ENCODE assay signal across 17 cellular contexts in the genomic region with DNA sequence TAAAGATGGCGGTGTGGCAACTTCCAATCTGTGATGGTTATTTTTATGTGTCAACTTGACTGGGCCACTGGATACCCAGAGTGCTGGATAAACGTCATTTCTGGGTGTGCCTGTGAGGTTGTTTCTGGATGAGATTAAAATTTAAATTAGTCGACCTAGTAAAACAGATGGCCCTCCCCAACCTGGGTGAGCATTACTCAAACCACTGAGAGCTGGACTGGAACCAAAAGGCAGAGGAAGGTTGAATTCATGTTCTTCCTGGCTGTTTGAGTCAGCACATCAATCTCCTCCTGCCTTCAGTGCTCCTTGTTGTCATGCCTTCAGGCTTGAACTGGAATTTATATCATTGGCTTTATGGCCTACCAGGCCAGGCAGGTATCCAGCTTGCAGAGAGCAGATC.
DNase-seq lines count a peak whose midpoint lies in the region; ATAC-seq, FAIRE-seq and TF ChIP-seq lines count a peak whose summit lies in the region.
"Had no signal": no experiment of that assay in that cellular context is flagged by ENCODE, and none has a peak within 500 bp of the region (broad histone marks: within the 10 kb centered on the region; RNA-seq: fewer than 3 reads in every experiment).

No MANE protein-coding gene starts in this region.

- H3K9ac ChIP-seq in mammary epithelial cell (ENCODE audit: insufficient read depth, low read length) (no peak overlapping the region), keratinocyte (ENCODE audit: control insufficient read depth, extremely low read depth, insufficient read depth, low read length) (no peak overlapping the region)

- in situ Hi-C loops in mammary epithelial cell (cut with MboI; ENCODE audit: low sequenced_read_pairs in 2 of 2) = no loop called here

- ATAC-seq in HG02798 (IDR thresholded peaks at IDR 0.05; ENCODE audit: poor library complexity, unreplicated experiment) = no peak
- no peak for ATAC-seq in HG02852 (IDR thresholded peaks at IDR 0.05; ENCODE audit: unreplicated experiment)
- ATAC-seq: activated CD4-positive, CD25-positive, alpha-beta regulatory T cell treated with anti-CD3 and anti-CD28 coated beads, Interleukin-2, amount 50 U/mL, for 24 hours; gastroesophageal sphincter had no signal

- H3K9me3 ChIP-seq in mammary epithelial cell (replicated peaks; ENCODE audit: insufficient read depth, low read length) (no peaks in the 10 kb centered on the region), keratinocyte (ENCODE audit: control insufficient read depth, low read depth, low read length) (no peaks in the 10 kb centered on the region), adrenal gland (replicated peaks in 1 of 3) (peaks cover 0 to 7% (median 0%) of the 10 kb centered on the region in 3 donors)

- no peaks in the 10 kb centered on the region for H3K36me3 ChIP-seq in mammary epithelial cell (ENCODE audit: insufficient read depth, low read length)
- no peaks in the 10 kb centered on the region for H3K36me3 ChIP-seq in keratinocyte (ENCODE audit: control insufficient read depth in 2 of 2, extremely low read depth in 1 of 2, insufficient read depth in 2 of 2, low read length in 2 of 2)
- no peaks in the 10 kb centered on the region for H3K36me3 ChIP-seq in adrenal gland (replicated peaks in 1 of 2)
- H3K36me3 ChIP-seq: ascending aorta, gastroesophageal sphincter had no signal

- H4K20me1 ChIP-seq in mammary epithelial cell (ENCODE audit: insufficient read depth, low read length) (no peaks in the 10 kb centered on the region), keratinocyte (ENCODE audit: control insufficient read depth, extremely low read depth, insufficient read depth, low read length) (no peaks in the 10 kb centered on the region)

- DNase-seq in EL (peak; percentile 61), M059J (ENCODE audit: low read depth) (peak; percentile 94), mammary epithelial cell (peak; percentile 88), keratinocyte (ENCODE audit: low read depth, low spot score) (peak; percentile 62), NCI-H524 (lab: John Stamatoyannopoulos, UW) (no peak), adrenal gland (no peak)
- DNase-seq: activated effector memory CD4-positive, alpha-beta T cell treated with anti-CD3 and anti-CD28 coated beads, Interleukin-2, amount 50 U/mL, for 16 hours; AML-193; NCI-H1048; NCI-H2081 treated with DMSO at 0.1 percent for 48 hours; nephron progenitor cell; stimulated activated CD4-positive, alpha-beta T cell treated with anti-CD3 and anti-CD28 coated beads, Interleukin-1b, Interleukin-23, amount 100 ng/mL, for 48 hours had no signal

- dilution Hi-C loops in mammary epithelial cell (cut with HindIII; ENCODE audit: low sequenced_read_pairs) = no loop called here
- dilution Hi-C loops in keratinocyte (cut with MboI; ENCODE audit: extremely low pct_ligation_motif_present, low sequenced_read_pairs) = no loop called here

- H3K9me1 ChIP-seq in keratinocyte (ENCODE audit: control insufficient read depth, extremely low read depth, insufficient read depth, low read length) = no peaks in the 10 kb centered on the region

- H2AFZ ChIP-seq in mammary epithelial cell (ENCODE audit: low read depth, low read length) (no peak overlapping the region), keratinocyte (ENCODE audit: control insufficient read depth, low read length) (no peak overlapping the region)

- 36% methylated on average over 3 of the region's 3 CpGs for WGBS in mammary epithelial cell (ENCODE audit: low coverage, missing lambda C conversion rate)
- WGBS in adrenal gland, 4 donors = 52 to 76% (median 60%) methylated on average over 3 of the region's 3 CpGs

- CTCF ChIA-PET in mammary epithelial cell (lab: Charles Lee; ENCODE audit: low non-redundant PET) = no interaction called here

- no TSS peak for BruUV-seq in mammary epithelial cell (replicated peaks; lab: Mats Ljungman, UMichigan)

- H3K4me1 ChIP-seq in mammary epithelial cell (ENCODE audit: insufficient read depth, low read length) = peaks cover 8% of the 10 kb centered on the region
- H3K4me1 ChIP-seq in keratinocyte (ENCODE audit: control insufficient read depth, extremely low read depth, insufficient read depth, low read length) = peaks cover 10% of the 10 kb centered on the region
- H3K4me1 ChIP-seq in adrenal gland (replicated peaks in 1 of 2) = no peaks in the 10 kb centered on the region
- H3K4me1 ChIP-seq: ascending aorta, gastroesophageal sphincter had no signal

- H3K27me3 ChIP-seq in mammary epithelial cell (ENCODE audit: insufficient read depth, low read length) (no peaks in the 10 kb centered on the region), keratinocyte (ENCODE audit: control insufficient read depth, extremely low read depth, insufficient read depth, low read length) (no peaks in the 10 kb centered on the region), adrenal gland (no peaks in the 10 kb centered on the region)
- H3K27me3 ChIP-seq: ascending aorta, gastroesophageal sphincter had no signal

- TF ChIP-seq POLR2A in adrenal gland (IDR thresholded peaks at IDR 0.05) = no peak

- H3K27ac ChIP-seq in mammary epithelial cell (ENCODE audit: insufficient read depth, low read depth, low read length) (no peak overlapping the region), keratinocyte (ENCODE audit: control insufficient read depth, insufficient read depth, low read length) (peak overlapping the region; percentile 16), adrenal gland (no peak overlapping the region)
- H3K27ac ChIP-seq: ascending aorta, gastroesophageal sphincter had no signal

- no peak overlapping the region for H3K4me3 ChIP-seq in mammary epithelial cell (replicated peaks in 1 of 3; ENCODE audit: insufficient read depth in 1 of 3, low read depth in 2 of 3, low read length in 3 of 3)
- no peak overlapping the region for H3K4me3 ChIP-seq in keratinocyte (ENCODE audit: control insufficient read depth in 2 of 3, extremely low read depth in 1 of 3, insufficient read depth in 2 of 3, low read depth in 1 of 3, low read length in 3 of 3)
- H3K4me3 ChIP-seq in adrenal gland = no peak overlapping the region
- H3K4me3 ChIP-seq: ascending aorta, gastroesophageal sphincter had no signal

- H3K79me2 ChIP-seq in mammary epithelial cell (ENCODE audit: insufficient read depth, low read length) = no peaks in the 10 kb centered on the region
- H3K79me2 ChIP-seq in keratinocyte (ENCODE audit: control insufficient read depth, insufficient read depth, low read length) = no peaks in the 10 kb centered on the region

- FAIRE-seq in keratinocyte (lab: Jason Lieb, UNC) = peak; percentile 92

- TF ChIP-seq CTCF in mammary epithelial cell (conservative IDR thresholded peaks at IDR 0.05 in 1 of 2, IDR thresholded peaks at IDR 0.05 in 1 of 2; ENCODE audit: extremely low read depth in 1 of 2, insufficient read depth in 1 of 2, low read depth in 1 of 2, low read length in 2 of 2) = no peak
- no peak for TF ChIP-seq CTCF in keratinocyte (optimal IDR thresholded peaks at IDR 0.05 in 1 of 3, IDR thresholded peaks at IDR 0.05 in 1 of 3, conservative IDR thresholded peaks at IDR 0.05 in 1 of 3; ENCODE audit: extremely low read depth in 1 of 3, insufficient read depth in 2 of 3, low read length in 3 of 3)
- TF ChIP-seq CTCF in adrenal gland (IDR thresholded peaks at IDR 0.05) = no peak

- H3K4me2 ChIP-seq in mammary epithelial cell (ENCODE audit: insufficient read depth, low read depth, low read length) (no peak overlapping the region), keratinocyte (ENCODE audit: control insufficient read depth, extremely low read depth, insufficient read depth, low read depth, low read length) (no peak overlapping the region)

- intact Hi-C loops in mammary epithelial cell (cut with micrococcal nuclease) = loop anchor here (5.0 kb wide), 1 partner anchor 81 kb away; no protein-coding TSS in a partner anchor
- intact Hi-C loops in adrenal gland (cut with DNase I) = no loop called here

Comparison
In these comparisons a context has a peak if more than half of its experiments do, and no peak if none do; other contexts are left out.
1. DNase-seq: peak in EL (single experiment), M059J (single experiment), mammary epithelial cell (single experiment) and keratinocyte (single experiment); none in NCI-H524 (0 of 2) and adrenal gland (0 of 7).